In the genomic region with DNA sequence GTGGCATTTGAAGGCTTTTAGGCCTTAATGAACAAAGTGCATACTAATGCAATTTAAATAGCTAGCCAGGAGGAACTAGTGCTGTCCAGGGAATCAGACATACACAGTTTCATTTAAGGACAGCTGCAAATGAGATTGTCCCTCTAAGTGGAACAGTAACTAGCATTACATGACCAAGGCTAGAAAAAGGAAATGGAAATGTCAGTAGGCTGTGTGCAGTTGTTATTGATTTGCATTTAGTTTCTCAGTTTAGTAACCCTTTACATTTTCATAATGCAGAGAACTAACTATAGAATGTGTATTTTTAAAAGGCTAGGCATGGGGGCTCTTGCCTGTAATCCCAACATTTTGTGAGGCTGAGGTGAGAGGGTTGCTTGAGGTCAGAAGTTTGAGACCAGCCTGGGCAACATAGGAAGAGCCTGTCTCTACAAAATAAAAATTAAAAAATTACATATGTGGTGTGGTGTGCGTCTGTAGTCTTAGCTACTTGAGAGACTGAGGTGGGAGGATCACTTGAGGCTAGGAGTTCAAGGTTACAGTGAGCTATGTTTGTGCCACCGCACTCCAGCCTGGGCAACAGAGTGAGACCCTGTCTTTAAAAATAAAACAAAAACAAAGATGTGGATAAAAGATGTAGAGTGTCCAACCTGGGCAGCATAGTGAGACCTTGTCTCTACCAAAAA, we compare ENCODE assay signal across 1 cellular context.
TF ChIP-seq lines count a peak whose summit lies in the region.

No MANE protein-coding gene starts in this region.

TF ChIP-seq in GM12878, 131 proteins besides CTCF, POLR2A, EP300 and RAD21 (continued from another document):
- TF ChIP-seq IKZF2 (IDR thresholded peaks at IDR 0.05): peak in 1 of 2 experiments; percentile 20; a peak in 2 of 4 replicates
- peak; percentile 51 for TF ChIP-seq SPI1 (IDR thresholded peaks at IDR 0.05; ENCODE audit: borderline replicate concordance, insufficient read depth, low read depth, low read length)
